In genomic region chr12:28909291-28909690, GRCh38 we compare ENCODE assay signal across 19 cellular contexts.
"Had no signal": no experiment of that assay in that cellular context is flagged by ENCODE, and none has a peak within 500 bp of the region (broad histone marks: within the 10 kb centered on the region; RNA-seq: fewer than 3 reads in every experiment).

No MANE protein-coding gene starts in this region.

- H3K4me1 ChIP-seq: colonic mucosa, heart right ventricle, left lung, testis had no signal

- H3K36me3 Mint-ChIP-seq: memory B cell had no signal

- H3K27me3 Mint-ChIP-seq: activated naive CD4-positive, alpha-beta T cell treated with anti-CD3 and anti-CD28 coated beads, Interleukin-2, amount 50 U/mL, for 24 hours; memory B cell; stimulated activated naive CD8-positive, alpha-beta T cell treated with anti-CD3 and anti-CD28 coated beads, Interleukin-15, Interleukin-2, amounts not matched to agents 100 ng/mL and 50 ng/mL, for 24 hours had no signal

- H3K4me1 Mint-ChIP-seq: activated naive CD4-positive, alpha-beta T cell treated with anti-CD3 and anti-CD28 coated beads, Interleukin-2, amount 50 U/mL, for 24 hours; memory B cell; nephron had no signal

- H3K27ac Mint-ChIP-seq: activated naive CD4-positive, alpha-beta T cell treated with anti-CD3 and anti-CD28 coated beads, Interleukin-2, amount 50 U/mL, for 24 hours; memory B cell; nephron; stimulated activated naive CD8-positive, alpha-beta T cell treated with anti-CD3 and anti-CD28 coated beads, Interleukin-15, Interleukin-2, amounts not matched to agents 100 ng/mL and 50 ng/mL, for 24 hours; T-helper 2 cell treated with Interferon-gamma antibody and Interleukin-4, amounts not matched to agents 5 μg/mL and 100 μg/mL, for 36 hours had no signal

- H3K36me3 ChIP-seq: cardiac muscle cell, colonic mucosa, heart right ventricle, left lung had no signal

- H3K4me3 ChIP-seq: cardiac muscle cell, colonic mucosa, heart right ventricle, left lung, testis had no signal

- H3K27me3 ChIP-seq: cardiac muscle cell, colonic mucosa, heart right ventricle, left lung, testis had no signal

- ATAC-seq: heart right ventricle, left lung had no signal

- H3K4me3 Mint-ChIP-seq: activated naive CD4-positive, alpha-beta T cell treated with anti-CD3 and anti-CD28 coated beads, Interleukin-2, amount 50 U/mL, for 24 hours; memory B cell; nephron; stimulated activated naive CD8-positive, alpha-beta T cell treated with anti-CD3 and anti-CD28 coated beads, Interleukin-15, Interleukin-2, amounts not matched to agents 100 ng/mL and 50 ng/mL, for 24 hours; T-helper 2 cell treated with Interferon-gamma antibody and Interleukin-4, amounts not matched to agents 5 μg/mL and 100 μg/mL, for 36 hours had no signal

- H3K9me3 ChIP-seq: colonic mucosa, testis had no signal

- DNase-seq: activated effector memory CD4-positive, alpha-beta T cell treated with Interleukin-2 at 50 U/mL for 16 hours; activated T-cell treated with anti-CD3 and anti-CD28 coated beads, Interleukin-2, amount 50 U/mL, for 1 hour; amygdala; colonic mucosa; effector CD8-positive, alpha-beta T cell; foreskin melanocyte; heart right ventricle; islet precursor cell; left lung; stimulated activated CD4-positive, alpha-beta T cell treated with anti-CD3 and anti-CD28 coated beads, Interleukin-15, amount 100 ng/mL, for 24 hours; stimulated activated CD4-positive, alpha-beta T cell treated with anti-CD3 and anti-CD28 coated beads, Interleukin-4, amount 100 ng/mL, for 24 hours; SW 1271; testis had no signal
